ENCODE assay signal across 26 cellular contexts in the genomic region with DNA sequence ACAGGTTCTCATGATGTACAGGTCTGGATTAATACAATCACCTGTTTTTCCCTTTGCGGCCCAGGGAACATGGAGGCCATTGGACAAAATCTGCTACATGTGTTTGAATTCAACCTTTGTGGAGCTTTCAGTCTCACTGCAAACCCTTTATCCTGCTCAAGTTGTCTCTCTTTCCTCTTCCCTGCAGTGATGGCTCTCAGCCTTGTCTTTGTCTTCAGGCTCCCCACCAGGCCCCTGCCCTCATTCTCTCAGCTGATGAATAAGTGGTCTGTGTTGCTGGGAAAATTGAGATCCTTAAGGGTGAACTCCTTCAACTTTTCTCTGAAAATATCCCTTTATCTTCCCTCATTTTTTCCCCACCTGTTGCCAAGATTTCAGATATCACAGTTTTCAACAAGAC.
"Had no signal": no experiment of that assay in that cellular context is flagged by ENCODE, and none has a peak within 500 bp of the region (broad histone marks: within the 10 kb centered on the region; RNA-seq: fewer than 3 reads in every experiment).

No MANE protein-coding gene starts in this region.

- H3K4me3 Mint-ChIP-seq: naive thymus-derived CD4-positive, alpha-beta T cell; natural killer cell treated with Interleukin-12 subunit alpha and Interleukin-12 subunit beta and Interleukin-15 and Interleukin-18, amount 100 ng/mL, for 72 hours; stimulated activated memory B cell treated with anti-CD40 and anti-IgM and Interleukin-4, amounts not matched to agents 10 μg/mL and 1 μg/mL and 100 μg/mL, for 72 hours had no signal

- H3K4me2 ChIP-seq: smooth muscle cell had no signal

- H3K27ac ChIP-seq: left ventricle myocardium inferior, pancreas, psoas muscle, right atrium auricular region, right lobe of liver, stomach, testis, thyroid gland, transverse colon, upper lobe of left lung, vagina had no signal

- H3K9me3 Mint-ChIP-seq: stimulated activated memory B cell treated with anti-CD40 and anti-IgM and Interleukin-4, amounts not matched to agents 10 μg/mL and 1 μg/mL and 100 μg/mL, for 72 hours had no signal

- H3K27ac Mint-ChIP-seq: naive thymus-derived CD4-positive, alpha-beta T cell; natural killer cell treated with Interleukin-12 subunit alpha and Interleukin-12 subunit beta and Interleukin-15 and Interleukin-18, amount 100 ng/mL, for 72 hours; stimulated activated memory B cell treated with anti-CD40 and anti-IgM and Interleukin-4, amounts not matched to agents 10 μg/mL and 1 μg/mL and 100 μg/mL, for 72 hours had no signal

- H3K36me3 Mint-ChIP-seq: stimulated activated memory B cell treated with anti-CD40 and anti-IgM and Interleukin-4, amounts not matched to agents 10 μg/mL and 1 μg/mL and 100 μg/mL, for 72 hours had no signal

- H3K4me1 Mint-ChIP-seq: naive thymus-derived CD4-positive, alpha-beta T cell; stimulated activated memory B cell treated with anti-CD40 and anti-IgM and Interleukin-4, amounts not matched to agents 10 μg/mL and 1 μg/mL and 100 μg/mL, for 72 hours had no signal

- H3K4me1 ChIP-seq: left ventricle myocardium inferior, pancreas, psoas muscle, right atrium auricular region, right lobe of liver, stomach, testis, thyroid gland, transverse colon, upper lobe of left lung, vagina had no signal

- H3K27me3 ChIP-seq: pancreas, right atrium auricular region, right lobe of liver, stomach, testis, thyroid gland, transverse colon, upper lobe of left lung, vagina had no signal

- H3K9me3 ChIP-seq: left ventricle myocardium inferior, mucosa of descending colon, pancreas, psoas muscle, right atrium auricular region, right lobe of liver, stomach, testis, thyroid gland, transverse colon, upper lobe of left lung, vagina had no signal

- H3K4me3 ChIP-seq: left ventricle myocardium inferior, lung, mucosa of descending colon, pancreas, psoas muscle, right atrium auricular region, right lobe of liver, smooth muscle cell, stomach, testis, thyroid gland, transverse colon, upper lobe of left lung, vagina had no signal

- H3K36me3 ChIP-seq: left ventricle myocardium inferior, pancreas, right atrium auricular region, right lobe of liver, stomach, thyroid gland, transverse colon, upper lobe of left lung, vagina had no signal

- ATAC-seq: mucosa of descending colon; naive thymus-derived CD4-positive, alpha-beta T cell; natural killer cell treated with Interleukin-12 subunit alpha and Interleukin-12 subunit beta and Interleukin-15 and Interleukin-18, amount 100 ng/mL, for 72 hours; pancreas; psoas muscle; right lobe of liver; stimulated activated memory B cell treated with anti-CD40 and anti-IgM and Interleukin-4, amounts not matched to agents 10 μg/mL and 1 μg/mL and 100 μg/mL, for 72 hours; stimulated activated naive CD8-positive, alpha-beta T cell treated with anti-CD3 and anti-CD28 coated beads, Interleukin-15, Interleukin-2, amounts not matched to agents 100 U/mL and 50 U/mL, for 24 hours had no signal

- DNase-seq: hypothalamus; islet precursor cell; left ventricle myocardium inferior; midbrain; mucosa of descending colon; naive thymus-derived CD4-positive, alpha-beta T cell; nucleus accumbens; pancreas; psoas muscle; right lobe of liver; stimulated activated CD4-positive, alpha-beta T cell treated with anti-CD3 and anti-CD28 coated beads, Interleukin-1b, Interleukin-23, amount 100 ng/mL, for 48 hours; stimulated activated CD4-positive, alpha-beta T cell treated with anti-CD3 and anti-CD28 coated beads, Interleukin-2, amount 100 ng/mL, for 48 hours; stimulated activated CD4-positive, alpha-beta T cell treated with anti-CD3 and anti-CD28 coated beads, Interleukin-4, amount 100 ng/mL, for 4 hours; stimulated activated CD8-positive, alpha-beta memory T cell treated with anti-CD3 and anti-CD28 coated beads, Interleukin-4, amount 100 ng/mL, for 48 hours; stimulated activated naive CD8-positive, alpha-beta T cell treated with anti-CD3 and anti-CD28 coated beads, Interleukin-15, Interleukin-2, amounts not matched to agents 100 U/mL and 50 U/mL, for 24 hours; stomach; testis; thyroid gland; transverse colon; upper lobe of left lung had no signal

- FAIRE-seq: pancreas had no signal
